ENCODE assay signal across 8 cellular contexts in genomic region chr19:44593869-44594268, GRCh38. TPM values are rescaled to one million over a fixed set of nuclear protein-coding genes. Genes with fewer than 3 reads are reported as not detected.
"Had no signal": no experiment of that assay in that cellular context is flagged by ENCODE, and none has a peak within 500 bp of the region (broad histone marks: within the 10 kb centered on the region; RNA-seq: fewer than 3 reads in every experiment).

No MANE protein-coding gene starts in this region.

RNA-seq across cellular contexts. Expression of gene IGSF23, which starts 19.5 kb away (rescaled TPM):
- total RNA-seq: activated CD8-positive, alpha-beta T cell treated with anti-CD3 and anti-CD28 coated beads for 36 hours; activated naive CD8-positive, alpha-beta T cell treated with anti-CD3 and anti-CD28 coated beads for 36 hours; activated T-cell treated with anti-CD3 and anti-CD28 coated beads, Interleukin-2, amount 50 U/mL, for 72 hours; activated T-helper 2 cell treated with anti-CD3 and anti-CD28 coated beads, Interferon-gamma antibody, Interleukin-2, Interleukin-4, amounts not matched to agents 10 μg/mL and 5 μg/mL and 100 μg/mL, durations not matched to agents 14 hours and 24 hours and 36 hours; cardiac muscle cell; MCF 10A; Right ventricle myocardium inferior; T-helper 2 cell treated with Interferon-gamma antibody and Interleukin-4, amounts not matched to agents 100 ng/mL and 5 ng/mL, for 36 hours had no signal
- polyA plus RNA-seq: cardiac muscle cell had no signal
